ENCODE assay signal across 5 cellular contexts in genomic region chr9:31637861-31638260, GRCh38.
"Had no signal": no experiment of that assay in that cellular context is flagged by ENCODE, and none has a peak within 500 bp of the region (broad histone marks: within the 10 kb centered on the region; RNA-seq: fewer than 3 reads in every experiment).

No MANE protein-coding gene starts in this region.

- ATAC-seq: HepG2, K562 had no signal

- H3K4me3 ChIP-seq: K562 had no signal

- H3K27ac ChIP-seq: HL-60 had no signal

- DNase-seq: IMR-90, KBM-7 had no signal
